In the genomic region with DNA sequence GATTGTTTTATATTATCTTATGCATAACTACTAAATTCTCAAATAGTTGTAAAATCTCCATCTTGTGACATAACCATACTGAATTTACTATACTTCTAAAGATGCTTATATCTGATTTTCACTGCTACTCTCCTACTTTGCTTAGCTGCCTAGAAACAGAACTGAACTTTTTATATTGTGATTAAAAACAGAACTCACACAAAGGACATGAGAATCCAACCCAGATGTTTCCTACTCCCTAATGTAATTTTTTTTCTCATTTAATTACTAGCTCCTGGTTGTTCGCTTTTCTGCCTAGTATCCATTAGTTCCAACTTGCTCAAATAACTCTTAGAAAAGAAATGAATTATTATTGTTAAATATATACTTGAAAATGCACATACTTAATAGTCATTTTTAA, we compare ENCODE assay signal across 37 cellular contexts.
DNase-seq lines count a peak whose midpoint lies in the region; ATAC-seq, FAIRE-seq and TF ChIP-seq lines count a peak whose summit lies in the region.
"Had no signal": no experiment of that assay in that cellular context is flagged by ENCODE, and none has a peak within 500 bp of the region (broad histone marks: within the 10 kb centered on the region; RNA-seq: fewer than 3 reads in every experiment).

No MANE protein-coding gene starts in this region.

- H3K4me2 ChIP-seq in SK-N-SH: no peak overlapping the region
- H3K4me2 ChIP-seq: A549; BLaER1; BLaER1 treated with 17β-estradiol and CSF1 and Interleukin-3, amounts not matched to agents 10 nM and 100 nM had no signal

- ATAC-seq in SK-N-SH treated with all-trans-retinoic acid at 6 μM for 48 hours (no peak), pancreas (no peak), GM18873 (IDR thresholded peaks at IDR 0.05; ENCODE audit: low FRiP score, unreplicated experiment) (no peak)
- ATAC-seq: A549; CD8-positive, alpha-beta T cell had no signal

- no peaks in the 10 kb centered on the region for H3K36me3 ChIP-seq in SK-N-SH (replicated peaks in 1 of 2; ENCODE audit: control insufficient read depth in 1 of 2, insufficient read depth in 2 of 2, low read length in 1 of 2)
- H3K36me3 ChIP-seq in pancreas: no peaks in the 10 kb centered on the region
- H3K36me3 ChIP-seq in right atrium auricular region: no peaks in the 10 kb centered on the region
- H3K36me3 ChIP-seq: BE2C; BLaER1; BLaER1 treated with 17β-estradiol and CSF1 and Interleukin-3, amounts not matched to agents 10 nM and 100 nM had no signal

- FAIRE-seq in pancreas (lab: Jason Lieb, UNC): peak; percentile 74
- FAIRE-seq: A204.1, D721Med had no signal

- H3K27ac ChIP-seq in SK-N-SH (ENCODE audit: low read depth in 2 of 2, low read length in 1 of 2) (peak overlapping the region in 1 of 2 experiments; percentile 64; a peak in 2 of 4 replicates), pancreas (no peak overlapping the region), right atrium auricular region (no peak overlapping the region)
- H3K27ac ChIP-seq: 22Rv1; A549; BLaER1; BLaER1 treated with 17β-estradiol and CSF1 and Interleukin-3, amounts not matched to agents 10 nM and 100 nM; C4-2B had no signal

- TF ChIP-seq EP300 in SK-N-SH (IDR thresholded peaks at IDR 0.05; ENCODE audit: borderline replicate concordance in 1 of 2, low read depth in 1 of 2, low read length in 1 of 2): peak in 1 of 2 experiments; percentile 55; a peak in 1 of 4 replicates

- no peaks in the 10 kb centered on the region for H3K36me3 Mint-ChIP-seq in nephron progenitor cell (ENCODE audit: low read depth)
- H3K36me3 Mint-ChIP-seq: CD14-positive monocyte; CD4-positive, alpha-beta memory T cell; CD4-positive, CD25-positive, alpha-beta regulatory T cell; CD8-positive, alpha-beta memory T cell; CD8-positive, alpha-beta T cell had no signal

- no peak overlapping the region for H2AFZ ChIP-seq in SK-N-SH (ENCODE audit: low read depth)

- no peaks in the 10 kb centered on the region for H3K9me2 ChIP-seq in SK-N-SH

- no peak overlapping the region for H3K9ac ChIP-seq in SK-N-SH
- H3K9ac ChIP-seq: BLaER1; BLaER1 treated with 17β-estradiol and CSF1 and Interleukin-3, amounts not matched to agents 10 nM and 100 nM had no signal

- no peak for TF ChIP-seq CTCF in SK-N-SH (IDR thresholded peaks at IDR 0.05)
- no peak for TF ChIP-seq CTCF in pancreas (IDR thresholded peaks at IDR 0.05)
- TF ChIP-seq CTCF in right atrium auricular region (IDR thresholded peaks at IDR 0.05): no peak
- no peak for TF ChIP-seq CTCF in nephron progenitor cell (IDR thresholded peaks at IDR 0.05)

- POLR2A ChIA-PET in SK-N-SH (lab: Yijun Ruan, JAX): no interaction called here

- H3F3A ChIP-seq in SK-N-SH (replicated peaks; ENCODE audit: insufficient read depth): no peaks in the 10 kb centered on the region

- H4K20me1 ChIP-seq in SK-N-SH (ENCODE audit: insufficient read depth): no peaks in the 10 kb centered on the region
- H4K20me1 ChIP-seq: BLaER1; BLaER1 treated with 17β-estradiol and CSF1 and Interleukin-3, amounts not matched to agents 10 nM and 100 nM had no signal

- H3K27me3 ChIP-seq in SK-N-SH (ENCODE audit: insufficient read depth) (no peaks in the 10 kb centered on the region), pancreas (no peaks in the 10 kb centered on the region), right atrium auricular region (no peaks in the 10 kb centered on the region)
- H3K27me3 ChIP-seq: BE2C had no signal

- no peaks in the 10 kb centered on the region for H3K4me1 Mint-ChIP-seq in nephron progenitor cell
- H3K4me1 Mint-ChIP-seq: B cell; CD14-positive monocyte; CD4-positive, alpha-beta memory T cell; CD4-positive, CD25-positive, alpha-beta regulatory T cell; CD8-positive, alpha-beta memory T cell had no signal

- H3K9me3 ChIP-seq in SK-N-SH: no peaks in the 10 kb centered on the region; the same call in 1 of the 2 replicates
- H3K9me3 ChIP-seq in pancreas: no peaks in the 10 kb centered on the region
- peaks cover 0 to 3% of the 10 kb centered on the region in 2 donors for H3K9me3 ChIP-seq in right atrium auricular region
- H3K9me3 ChIP-seq: A549; BE2C; BLaER1; BLaER1 treated with 17β-estradiol and CSF1 and Interleukin-3, amounts not matched to agents 10 nM and 100 nM; Caco-2 had no signal

- intact Hi-C loops in pancreas (cut with DNase I): no loop called here

- 2% methylated on average over 1 of the region's 1 CpG for WGBS in SK-N-SH (ENCODE audit: low lambda C conversion rate)
- WGBS in pancreas, 2 donors: 42 to 76% methylated on average over 1 of the region's 1 CpG

- no peak overlapping the region for H3K4me3 ChIP-seq in SK-N-SH (ENCODE audit: low read depth in 2 of 2, low read length in 1 of 2)
- H3K4me3 ChIP-seq in pancreas: no peak overlapping the region
- H3K4me3 ChIP-seq in right atrium auricular region: no peak overlapping the region
- H3K4me3 ChIP-seq: A549; BLaER1; BLaER1 treated with 17β-estradiol and CSF1 and Interleukin-3, amounts not matched to agents 10 nM and 100 nM had no signal

- no peaks in the 10 kb centered on the region for H3K79me2 ChIP-seq in SK-N-SH (ENCODE audit: insufficient read depth)

- CTCF ChIA-PET in SK-N-SH (lab: Yijun Ruan, JAX): no interaction called here

- H3K4me1 ChIP-seq in SK-N-SH (ENCODE audit: control insufficient read depth in 1 of 2, insufficient read depth in 2 of 2, low read depth in 1 of 2, low read length in 1 of 2) (peaks cover 0 to 2% of the 10 kb centered on the region in 2 experiments; a peak in 2 of 4 replicates), pancreas (no peaks in the 10 kb centered on the region), right atrium auricular region (no peaks in the 10 kb centered on the region)
- H3K4me1 ChIP-seq: A549; BE2C; BLaER1; BLaER1 treated with 17β-estradiol and CSF1 and Interleukin-3, amounts not matched to agents 10 nM and 100 nM; Caco-2 had no signal

- H3K27me3 Mint-ChIP-seq in nephron progenitor cell (ENCODE audit: low read depth, poor library complexity): no peaks in the 10 kb centered on the region
- H3K27me3 Mint-ChIP-seq: B cell; CD4-positive, alpha-beta memory T cell; CD4-positive, alpha-beta T cell; CD4-positive, CD25-positive, alpha-beta regulatory T cell; CD8-positive, alpha-beta memory T cell had no signal

- H3K9me3 Mint-ChIP-seq in nephron progenitor cell: peaks cover 10% of the 10 kb centered on the region
- H3K9me3 Mint-ChIP-seq: CD14-positive monocyte; CD4-positive, alpha-beta T cell; CD8-positive, alpha-beta T cell had no signal

- H3K4me3 Mint-ChIP-seq in nephron progenitor cell: no peak overlapping the region
- H3K4me3 Mint-ChIP-seq: B cell; CD14-positive monocyte; CD4-positive, alpha-beta memory T cell; CD4-positive, alpha-beta T cell; CD4-positive, CD25-positive, alpha-beta regulatory T cell; CD8-positive, alpha-beta memory T cell; CD8-positive, alpha-beta T cell had no signal

- TF ChIP-seq RAD21 in SK-N-SH (IDR thresholded peaks at IDR 0.05; ENCODE audit: low read length): no peak

- no peak overlapping the region for H3K27ac Mint-ChIP-seq in nephron progenitor cell
- H3K27ac Mint-ChIP-seq: B cell; CD14-positive monocyte; CD4-positive, alpha-beta memory T cell; CD4-positive, alpha-beta T cell; CD4-positive, CD25-positive, alpha-beta regulatory T cell; CD8-positive, alpha-beta memory T cell; CD8-positive, alpha-beta T cell had no signal

- DNase-seq in SK-N-DZ (ENCODE audit: low spot score): peak; percentile 58
- DNase-seq in SK-N-SH: peak; percentile 3
- no peak for DNase-seq in pancreas
- no peak for DNase-seq in right atrium auricular region (ENCODE audit: low spot score)
- no peak for DNase-seq in HuH-7 (ENCODE audit: low spot score)
- no peak for DNase-seq in nephron progenitor cell
- DNase-seq: 8988T; ACHN; AML-193; BE2C; C1 segment of cervical spinal cord; Caco-2; Calu3; CD4-positive, alpha-beta memory T cell; CD4-positive, alpha-beta T cell; CD4-positive, CD25-positive, alpha-beta regulatory T cell; CD8-positive, alpha-beta memory T cell; CD8-positive, alpha-beta T cell; COR-L47; DMS 273 treated with DMSO at 0.1 percent for 48 hours; DMS153; DMS53; DMS79; DMS79 treated with DMSO at 0.1 percent for 48 hours; DND-41; EL had no signal

TF ChIP-seq in SK-N-SH, 30 proteins besides CTCF, POLR2A, EP300 and RAD21:
- TF ChIP-seq POLR2AphosphoS5 (IDR thresholded peaks at IDR 0.05; ENCODE audit: low read depth, low read length): no peak
- peak; percentile 32 for TF ChIP-seq CHD2 (IDR thresholded peaks at IDR 0.05; ENCODE audit: low read length, partially characterized antibody)
- TF ChIP-seq, protein P1, sequence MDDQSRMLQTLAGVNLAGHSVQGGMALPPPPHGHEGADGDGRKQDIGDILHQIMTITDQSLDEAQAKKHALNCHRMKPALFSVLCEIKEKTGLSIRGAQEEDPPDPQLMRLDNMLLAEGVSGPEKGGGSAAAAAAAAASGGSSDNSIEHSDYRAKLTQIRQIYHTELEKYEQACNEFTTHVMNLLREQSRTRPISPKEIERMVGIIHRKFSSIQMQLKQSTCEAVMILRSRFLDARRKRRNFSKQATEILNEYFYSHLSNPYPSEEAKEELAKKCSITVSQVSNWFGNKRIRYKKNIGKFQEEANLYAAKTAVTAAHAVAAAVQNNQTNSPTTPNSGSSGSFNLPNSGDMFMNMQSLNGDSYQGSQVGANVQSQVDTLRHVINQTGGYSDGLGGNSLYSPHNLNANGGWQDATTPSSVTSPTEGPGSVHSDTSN (IDR thresholded peaks at IDR 0.05): no peak
- peak; percentile 47; the same call in 1 of the 2 replicates for TF ChIP-seq RCOR1 (IDR thresholded peaks at IDR 0.05; ENCODE audit: low read length)
TF ChIP-seq in SK-N-SH: peak in this region for 2.

TF ChIP-seq in SK-N-SH treated with all-trans-retinoic acid at 6 μM for 48 hours, 23 proteins besides CTCF, POLR2A, EP300 and RAD21:
- TF ChIP-seq ESRRG (CRISPR knock-in tag; IDR thresholded peaks at IDR 0.05) (no peak), ZFP30 (CRISPR knock-in tag; IDR thresholded peaks at IDR 0.05) (no peak), TCF4 (CRISPR knock-in tag; IDR thresholded peaks at IDR 0.05; ENCODE audit: borderline replicate concordance) (peak; percentile 77; the same call in 1 of the 2 replicates)

Comparison
In these comparisons a context has a peak if more than half of its experiments do, and no peak if none do; other contexts are left out.
1. DNase-seq: peak in SK-N-DZ (single experiment) and SK-N-SH (single experiment); none in pancreas (0 of 6), right atrium auricular region (single experiment), HuH-7 (single experiment) and nephron progenitor cell (single experiment).